In genomic region chr5:126027652-126028051, GRCh38 we compare ENCODE assay signal across 29 cellular contexts.
A peak's percentile ranks its signal among the peaks of the same experiment; 100 is the strongest.
DNase-seq lines count a peak whose midpoint lies in the region; ATAC-seq, FAIRE-seq and TF ChIP-seq lines count a peak whose summit lies in the region.
"Had no signal": no experiment of that assay in that cellular context is flagged by ENCODE, and none has a peak within 500 bp of the region (broad histone marks: within the 10 kb centered on the region; RNA-seq: fewer than 3 reads in every experiment).

No MANE protein-coding gene starts in this region.

- H3K79me2 ChIP-seq in H1 (ENCODE audit: control insufficient read depth in 1 of 2, insufficient read depth in 2 of 2, low read length in 2 of 2) (no peaks in the 10 kb centered on the region), neural progenitor cell (ENCODE audit: low read depth) (no peaks in the 10 kb centered on the region), trophoblast cell (ENCODE audit: control insufficient read depth, insufficient read depth, low read length, poor library complexity) (no peaks in the 10 kb centered on the region)

- peaks cover 4% of the 10 kb centered on the region for H3K27me3 Mint-ChIP-seq in neural progenitor cell (ENCODE audit: insufficient read depth, low read depth)
- H3K27me3 Mint-ChIP-seq: CD4-positive, alpha-beta memory T cell; CD4-positive, CD25-positive, alpha-beta regulatory T cell; CD8-positive, alpha-beta memory T cell had no signal

- H4K8ac ChIP-seq in H1 (ENCODE audit: extremely low read depth, insufficient read depth, low read length) (no peak overlapping the region), trophoblast cell (ENCODE audit: low read depth, low read length) (no peak overlapping the region)

- H3K27me3 ChIP-seq in H1 (replicated peaks in 1 of 4; ENCODE audit: control insufficient read depth in 3 of 4, extremely low read depth in 1 of 4, insufficient read depth in 3 of 4, low read length in 3 of 4): no peaks in the 10 kb centered on the region; a peak in 1 of 7 replicates
- H3K27me3 ChIP-seq in neural progenitor cell: no peaks in the 10 kb centered on the region
- no peaks in the 10 kb centered on the region for H3K27me3 ChIP-seq in trophoblast cell (ENCODE audit: insufficient read depth, low read length)
- H3K27me3 ChIP-seq in upper lobe of right lung: no peaks in the 10 kb centered on the region
- no peaks in the 10 kb centered on the region for H3K27me3 ChIP-seq in lower lobe of right lung (ENCODE audit: low read depth)
- H3K27me3 ChIP-seq: BE2C, BLaER1 had no signal

- H3K9ac ChIP-seq in H1 (replicated peaks in 1 of 4; ENCODE audit: extremely low read depth in 1 of 4, low read depth in 3 of 4, low read length in 3 of 4): no peak overlapping the region
- H3K9ac ChIP-seq in neural progenitor cell: no peak overlapping the region
- H3K9ac ChIP-seq in trophoblast cell (ENCODE audit: low read length): peak overlapping the region; percentile 56
- H3K9ac ChIP-seq: BLaER1 had no signal

- H3K4me2 ChIP-seq in H1 (ENCODE audit: insufficient read depth in 1 of 2, low read depth in 2 of 2, low read length in 2 of 2): no peak overlapping the region
- H3K4me2 ChIP-seq in neural progenitor cell: no peak overlapping the region
- no peak overlapping the region for H3K4me2 ChIP-seq in trophoblast cell (ENCODE audit: low read length)
- H3K4me2 ChIP-seq: BLaER1 had no signal

- peaks cover 4% of the 10 kb centered on the region for H3K36me3 Mint-ChIP-seq in neural progenitor cell
- H3K36me3 Mint-ChIP-seq: CD14-positive monocyte; CD4-positive, alpha-beta memory T cell; CD4-positive, CD25-positive, alpha-beta regulatory T cell; CD8-positive, alpha-beta memory T cell had no signal

- H2BK15ac ChIP-seq in H1 (ENCODE audit: low read length): no peak overlapping the region

- no peak for TF ChIP-seq POLR2A in H1 (IDR thresholded peaks at IDR 0.05; ENCODE audit: control extremely low read depth in 1 of 2, low read depth in 2 of 2, low read length in 2 of 2)

- H4K91ac ChIP-seq in H1 (replicated peaks; ENCODE audit: insufficient read length, low read length) (peak overlapping the region; percentile 54), trophoblast cell (ENCODE audit: low read depth, low read length) (no peak overlapping the region)

- TF ChIP-seq RAD21 in H1 (IDR thresholded peaks at IDR 0.05 in 1 of 2, conservative IDR thresholded peaks at IDR 0.05 in 1 of 2; ENCODE audit: low read depth in 2 of 2, low read length in 2 of 2): no peak

- TF ChIP-seq CTCF in H1 (IDR thresholded peaks at IDR 0.05; ENCODE audit: control extremely low read depth in 1 of 3, insufficient read depth in 1 of 3, low read depth in 1 of 3, low read length in 3 of 3) (no peak), neural progenitor cell (IDR thresholded peaks at IDR 0.05) (no peak), upper lobe of right lung (IDR thresholded peaks at IDR 0.05) (no peak), lower lobe of right lung (IDR thresholded peaks at IDR 0.05) (no peak)

- H2AK5ac ChIP-seq in H1 (ENCODE audit: low read depth, low read length): peak overlapping the region; percentile 53; the same call in 1 of the 2 replicates
- no peak overlapping the region for H2AK5ac ChIP-seq in trophoblast cell (ENCODE audit: low read length)

- H4K5ac ChIP-seq in H1 (ENCODE audit: insufficient read length, low read depth, low read length): no peak overlapping the region

- no peak overlapping the region for H3K4me3 ChIP-seq in H1 (ENCODE audit: extremely low read depth in 1 of 4, insufficient read depth in 2 of 4, low read depth in 3 of 4, low read length in 4 of 4)
- H3K4me3 ChIP-seq in neural progenitor cell: no peak overlapping the region
- H3K4me3 ChIP-seq in trophoblast cell (ENCODE audit: low read depth, low read length): peak overlapping the region; percentile 35
- no peak overlapping the region for H3K4me3 ChIP-seq in upper lobe of right lung
- H3K4me3 ChIP-seq in lower lobe of right lung: no peak overlapping the region
- H3K4me3 ChIP-seq: BLaER1, GM12878 had no signal

- H2AFZ ChIP-seq in H1 (ENCODE audit: low read length) (no peak overlapping the region), neural progenitor cell (replicated peaks) (no peak overlapping the region), trophoblast cell (ENCODE audit: insufficient read depth, low read length, poor library complexity) (no peak overlapping the region)

- DNase-seq in H1 (ENCODE audit: low read depth in 1 of 2, low spot score in 2 of 2) (no peak), neural progenitor cell (ENCODE audit: low spot score) (no peak), trophoblast cell (no peak), upper lobe of right lung (no peak), lower lobe of right lung (no peak), NCI-H2029 treated with DMSO at 0.1 percent for 48 hours (lab: John Stamatoyannopoulos, UW) (no peak), kidney glomerular epithelial cell (lab: John Stamatoyannopoulos, UW) (no peak)
- DNase-seq: 8988T; ACHN; BE2C; C1 segment of cervical spinal cord; CD4-positive, alpha-beta memory T cell; CD4-positive, CD25-positive, alpha-beta regulatory T cell; CD8-positive, alpha-beta memory T cell; COR-L47; DMS 273 treated with DMSO at 0.1 percent for 48 hours; DMS153; DMS53; DMS79; DND-41; EL; GDM1 had no signal

- H2BK5ac ChIP-seq in H1 (ENCODE audit: low read depth, low read length): no peak overlapping the region
- H2BK5ac ChIP-seq in trophoblast cell (ENCODE audit: low read depth, low read length, poor library complexity): no peak overlapping the region

- intact Hi-C loops in upper lobe of right lung (cut with DNase I) (no loop called here), lower lobe of right lung (cut with DNase I) (no loop called here)

- H2BK120ac ChIP-seq in H1 (replicated peaks; ENCODE audit: low read depth, low read length) (no peak overlapping the region), trophoblast cell (ENCODE audit: insufficient read depth, low read length, poor library complexity) (no peak overlapping the region)

- no peak for FAIRE-seq in H1 (lab: Jason Lieb, UNC)
- FAIRE-seq: A204.1, GM12878, GM12892, GM18507 had no signal

- no peaks in the 10 kb centered on the region; a peak in 2 of 4 replicates for H3K9me3 ChIP-seq in H1 (ENCODE audit: insufficient read depth in 2 of 2, low read depth in 1 of 2, low read length in 1 of 2)
- H3K9me3 ChIP-seq in neural progenitor cell (ENCODE audit: low read depth): no peaks in the 10 kb centered on the region
- H3K9me3 ChIP-seq in trophoblast cell (ENCODE audit: insufficient read depth, low read depth, low read length): peaks cover 7% of the 10 kb centered on the region
- peaks cover 18% of the 10 kb centered on the region for H3K9me3 ChIP-seq in upper lobe of right lung
- H3K9me3 ChIP-seq in lower lobe of right lung: peaks cover 19% of the 10 kb centered on the region

- H3K4ac ChIP-seq in H1 (replicated peaks; ENCODE audit: insufficient read length, low read depth, low read length): peak overlapping the region; percentile 69
- no peak overlapping the region for H3K4ac ChIP-seq in trophoblast cell (ENCODE audit: low read depth, low read length)

- WGBS in H1 (ENCODE audit: extremely low coverage in 1 of 2, insufficient coverage in 1 of 2, insufficient read length in 1 of 2, insufficient replicate concordance in 2 of 2, low coverage in 1 of 2, low lambda C conversion rate in 2 of 2, missing lambda C conversion rate in 1 of 2), 2 experiments: 96% methylated on average over 2 of the region's 2 CpGs; no CpG with 5 or more reads in 1 of the 2 experiments
- no CpG with 5 or more reads among the region's 2 CpGs for WGBS in trophoblast cell (ENCODE audit: extremely low coverage, insufficient coverage, insufficient read length)

- no peaks in the 10 kb centered on the region for H3K23me2 ChIP-seq in H1 (ENCODE audit: low read depth, low read length)

- H3K27ac Mint-ChIP-seq in neural progenitor cell: peak overlapping the region; percentile 32
- H3K27ac Mint-ChIP-seq: CD14-positive monocyte; CD4-positive, alpha-beta memory T cell; CD4-positive, CD25-positive, alpha-beta regulatory T cell; CD8-positive, alpha-beta memory T cell had no signal

- CTCF ChIA-PET in H1 (lab: Charles Lee; ENCODE audit: partially characterized antibody): interaction anchor here (1.8 kb wide), 1 partner anchor 73 kb away, joined by 5 read pairs; no protein-coding TSS in a partner anchor

- H3K23ac ChIP-seq in H1 (ENCODE audit: insufficient read length) (no peak overlapping the region), trophoblast cell (ENCODE audit: low read length) (no peak overlapping the region)

- POLR2A ChIA-PET in H1 (lab: Charles Lee; ENCODE audit: partially characterized antibody): no interaction called here

- no peak overlapping the region for H3K14ac ChIP-seq in H1 (ENCODE audit: insufficient read length)
- H3K14ac ChIP-seq in trophoblast cell (ENCODE audit: low read length): no peak overlapping the region

- H3K79me1 ChIP-seq in H1 (ENCODE audit: low read depth, low read length) (no peaks in the 10 kb centered on the region), trophoblast cell (ENCODE audit: low read length) (no peaks in the 10 kb centered on the region)

- peaks cover 2% of the 10 kb centered on the region for H3K4me1 Mint-ChIP-seq in neural progenitor cell
- H3K4me1 Mint-ChIP-seq: CD14-positive monocyte; CD4-positive, alpha-beta memory T cell; CD4-positive, CD25-positive, alpha-beta regulatory T cell; CD8-positive, alpha-beta memory T cell had no signal

- H3K27ac ChIP-seq in H1 (ENCODE audit: low read depth, low read length) (no peak overlapping the region), neural progenitor cell (no peak overlapping the region), trophoblast cell (ENCODE audit: low read depth, low read length) (no peak overlapping the region), upper lobe of right lung (no peak overlapping the region), lower lobe of right lung (no peak overlapping the region)
- H3K27ac ChIP-seq: BLaER1 had no signal

- H3K56ac ChIP-seq in H1 (replicated peaks; ENCODE audit: insufficient read length, low read depth, low read length): no peak overlapping the region

- no peak overlapping the region for H2BK20ac ChIP-seq in H1 (ENCODE audit: low read length)

- no peak for TF ChIP-seq EP300 in H1 (IDR thresholded peaks at IDR 0.05; ENCODE audit: borderline replicate concordance in 1 of 2, low read depth in 2 of 2, low read length in 2 of 2)

- H2BK12ac ChIP-seq in H1 (ENCODE audit: low read depth, low read length) (peak overlapping the region; percentile 60; the same call in 1 of the 2 replicates), trophoblast cell (ENCODE audit: low read length) (no peak overlapping the region)

- H3K4me3 Mint-ChIP-seq in neural progenitor cell: peak overlapping the region; percentile 52
- H3K4me3 Mint-ChIP-seq: CD14-positive monocyte; CD4-positive, alpha-beta memory T cell; CD4-positive, CD25-positive, alpha-beta regulatory T cell; CD8-positive, alpha-beta memory T cell had no signal

- ATAC-seq in upper lobe of right lung (peak; percentile 43), GM21360 (IDR thresholded peaks at IDR 0.05; ENCODE audit: unreplicated experiment) (no peak), lower lobe of right lung (no peak)
- ATAC-seq: GM12878 had no signal

- H3K9me3 Mint-ChIP-seq in neural progenitor cell: peaks cover 33% of the 10 kb centered on the region

- H3K18ac ChIP-seq in H1 (ENCODE audit: extremely low read depth, low read length): no peak overlapping the region
- no peak overlapping the region for H3K18ac ChIP-seq in trophoblast cell (ENCODE audit: low read length)

- H4K20me1 ChIP-seq in H1 (replicated peaks in 1 of 2; ENCODE audit: control insufficient read depth in 1 of 2, insufficient read depth in 2 of 2, low read length in 2 of 2): no peaks in the 10 kb centered on the region
- no peaks in the 10 kb centered on the region for H4K20me1 ChIP-seq in neural progenitor cell (ENCODE audit: low read depth)
- H4K20me1 ChIP-seq: BLaER1 had no signal

- no peaks in the 10 kb centered on the region for H3F3A ChIP-seq in neural progenitor cell (ENCODE audit: low read depth)

- no peaks in the 10 kb centered on the region for H3K36me3 ChIP-seq in H1 (ENCODE audit: control insufficient read depth in 2 of 4, insufficient read depth in 4 of 4, low read length in 3 of 4)
- no peaks in the 10 kb centered on the region for H3K36me3 ChIP-seq in neural progenitor cell
- H3K36me3 ChIP-seq in trophoblast cell (ENCODE audit: control insufficient read depth in 1 of 2, insufficient read depth in 2 of 2, low read length in 2 of 2): no peaks in the 10 kb centered on the region
- H3K36me3 ChIP-seq in upper lobe of right lung: no peaks in the 10 kb centered on the region
- H3K36me3 ChIP-seq in lower lobe of right lung: no peaks in the 10 kb centered on the region
- H3K36me3 ChIP-seq: BE2C, BLaER1 had no signal

- no peak overlapping the region for H4K12ac ChIP-seq in trophoblast cell (ENCODE audit: low read depth, low read length)

- H3K4me1 ChIP-seq in H1 (replicated peaks in 1 of 4; ENCODE audit: control insufficient read depth in 3 of 4, insufficient read depth in 4 of 4, low read length in 3 of 4) (no peaks in the 10 kb centered on the region), neural progenitor cell (no peaks in the 10 kb centered on the region), trophoblast cell (ENCODE audit: control insufficient read depth in 1 of 2, insufficient read depth in 2 of 2, low read length in 2 of 2) (no peaks in the 10 kb centered on the region), upper lobe of right lung (no peaks in the 10 kb centered on the region), lower lobe of right lung (no peaks in the 10 kb centered on the region)
- H3K4me1 ChIP-seq: BLaER1 had no signal
